Comparison of ENCODE assay signal across 21 cellular contexts in genomic region chr7:25647872-25648271, GRCh38.
DNase-seq lines count a peak whose midpoint lies in the region; ATAC-seq, FAIRE-seq and TF ChIP-seq lines count a peak whose summit lies in the region.
"Had no signal": no experiment of that assay in that cellular context is flagged by ENCODE, and none has a peak within 500 bp of the region (broad histone marks: within the 10 kb centered on the region; RNA-seq: fewer than 3 reads in every experiment).

No MANE protein-coding gene starts in this region.

- H3K4me2 ChIP-seq in K562 (ENCODE audit: insufficient read depth, low read length) (no peak overlapping the region), mesendoderm (ENCODE audit: low read length) (no peak overlapping the region)
- H3K4me2 ChIP-seq: A549 had no signal

- no peak for FAIRE-seq in K562 (lab: Jason Lieb, UNC)
- FAIRE-seq: A549, G401.6, GM12892, H1 had no signal

- H4K8ac ChIP-seq in mesendoderm (ENCODE audit: low read depth, low read length) = no peak overlapping the region

- H3K4me3 ChIP-seq in K562 (no peak overlapping the region), mesendoderm (ENCODE audit: low read length) (no peak overlapping the region)
- H3K4me3 ChIP-seq: A549, GM23248 had no signal

- H3K4ac ChIP-seq in mesendoderm (ENCODE audit: low read depth, low read length) = no peak overlapping the region

- H3K18ac ChIP-seq in mesendoderm (ENCODE audit: low read length) = no peak overlapping the region

- in situ Hi-C loops in K562 (cut with MboI) = no loop called here

- H2BK15ac ChIP-seq in mesendoderm (replicated peaks; ENCODE audit: low read depth) = no peak overlapping the region

- no peak overlapping the region for H2AK5ac ChIP-seq in mesendoderm (ENCODE audit: low read length)

- no peak overlapping the region for H2BK120ac ChIP-seq in mesendoderm (ENCODE audit: low read depth, low read length)

- no peak for TF ChIP-seq CTCF in K562 (IDR thresholded peaks at IDR 0.05 in 2 of 3, conservative IDR thresholded peaks at IDR 0.05 in 1 of 3; ENCODE audit: insufficient read depth in 2 of 3, low read depth in 1 of 3, low read length in 3 of 3)

- TF ChIP-seq POLR2A in K562 (conservative IDR thresholded peaks at IDR 0.05) = no peak

- H3K27ac ChIP-seq in K562 (ENCODE audit: extremely low read depth, low read depth, low read length) (no peak overlapping the region), mesendoderm (ENCODE audit: low read depth, low read length) (peak overlapping the region; percentile 64)
- H3K27ac ChIP-seq: A549, GM23248 had no signal

- no peaks in the 10 kb centered on the region for H3K36me3 ChIP-seq in K562 (ENCODE audit: control insufficient read depth, insufficient read depth, low read length)
- H3K36me3 ChIP-seq in mesendoderm (ENCODE audit: control insufficient read depth, insufficient read depth, low read length) = no peaks in the 10 kb centered on the region

- no peak overlapping the region for H3K56ac ChIP-seq in mesendoderm (ENCODE audit: low read length)

- H3K23ac ChIP-seq in mesendoderm (ENCODE audit: low read length) = no peak overlapping the region

- CTCF ChIA-PET in K562 (lab: Yijun Ruan, JAX; ENCODE audit: low intra/inter-chr PET ratio) = no interaction called here

- no peaks in the 10 kb centered on the region for H3K27me3 ChIP-seq in K562 (ENCODE audit: control insufficient read depth in 2 of 2, insufficient read depth in 2 of 2, low read length in 2 of 2)
- no peaks in the 10 kb centered on the region for H3K27me3 ChIP-seq in mesendoderm (ENCODE audit: insufficient read depth, low read length, poor library complexity)

- no peak overlapping the region for H4K5ac ChIP-seq in mesendoderm (ENCODE audit: low read length)

- ATAC-seq in K562 = no peak
- peak; percentile 50 for ATAC-seq in sciatic nerve
- ATAC-seq in HG03097 (IDR thresholded peaks at IDR 0.05; ENCODE audit: low FRiP score, unreplicated experiment) = no peak
- ATAC-seq: A549 had no signal

- no peaks in the 10 kb centered on the region for H3K79me1 ChIP-seq in mesendoderm (ENCODE audit: low read length)

- H3K9me3 ChIP-seq in K562 (replicated peaks; ENCODE audit: control insufficient read depth, insufficient read depth, low read depth, low read length) = no peaks in the 10 kb centered on the region
- H3K9me3 ChIP-seq: A549, Caco-2 had no signal

- no peak for TF ChIP-seq EP300 in K562 (IDR thresholded peaks at IDR 0.05; ENCODE audit: low read length)

- H3K9ac ChIP-seq in K562 (ENCODE audit: insufficient read depth in 1 of 2, low read depth in 2 of 2, low read length in 2 of 2) (no peak overlapping the region), mesendoderm (ENCODE audit: low read length) (no peak overlapping the region)
- H3K9ac ChIP-seq: GM23248 had no signal

- H2AFZ ChIP-seq in K562 (ENCODE audit: low read depth, low read length) = no peak overlapping the region
- H2AFZ ChIP-seq: GM23248 had no signal

- BruUV-seq in K562 (replicated peaks; lab: Mats Ljungman, UMichigan) = no TSS peak

- no peak for TF ChIP-seq RAD21 in K562 (CRISPR knock-in tag; conservative IDR thresholded peaks at IDR 0.05 in 1 of 2, IDR thresholded peaks at IDR 0.05 in 1 of 2)

- peak; percentile 14 for DNase-seq in OCI-M1 (lab: John Stamatoyannopoulos, UW)
- DNase-seq in K562 (ENCODE audit: extremely low read depth in 1 of 4, low spot score in 3 of 4) = peak in 1 of 4 experiments; percentile 16
- no peak for DNase-seq in mesendoderm
- no peak for DNase-seq in sciatic nerve (ENCODE audit: low spot score)
- no peak for DNase-seq in SK-N-DZ (ENCODE audit: low spot score)
- no peak for DNase-seq in T-helper 1 cell
- no peak for DNase-seq in OCI-M2 (lab: John Stamatoyannopoulos, UW; ENCODE audit: unreplicated experiment)
- DNase-seq: 8988T; C1 segment of cervical spinal cord; Caco-2; CD4-positive, alpha-beta memory T cell; DMS153; DND-41; GM23248; H7; HCEC 1CT had no signal

- no peaks in the 10 kb centered on the region for H4K20me1 ChIP-seq in K562 (replicated peaks; ENCODE audit: control insufficient read depth, insufficient read depth, low read length)

- POLR2A ChIA-PET in K562 (lab: Yijun Ruan, JAX) = no interaction called here

- intact Hi-C loops in K562 (cut with micrococcal nuclease) (no loop called here), sciatic nerve (cut with DNase I) (no loop called here)

- WGBS in K562 (ENCODE audit: insufficient coverage, low coverage, missing lambda C conversion rate) = 0% methylated on average over 2 of the region's 2 CpGs
- WGBS in mesendoderm (ENCODE audit: extremely low coverage, insufficient coverage, low lambda C conversion rate) = no CpG with 5 or more reads among the region's 2 CpGs

- H2BK5ac ChIP-seq in mesendoderm (ENCODE audit: low read length) = no peak overlapping the region

- H3K79me2 ChIP-seq in K562 (ENCODE audit: control insufficient read depth, insufficient read depth, low read length) (no peaks in the 10 kb centered on the region), mesendoderm (ENCODE audit: control insufficient read depth, insufficient read depth, low read length) (no peaks in the 10 kb centered on the region)

- peaks cover 0 to 29% of the 10 kb centered on the region in 2 experiments; a peak in 3 of 5 replicates for H3K4me1 ChIP-seq in K562 (replicated peaks in 1 of 2; ENCODE audit: control insufficient read depth in 2 of 2, insufficient read depth in 2 of 2, low read length in 2 of 2)
- H3K4me1 ChIP-seq in mesendoderm (ENCODE audit: control insufficient read depth, low read depth, low read length) = no peaks in the 10 kb centered on the region
- H3K4me1 ChIP-seq: A549, Caco-2 had no signal

- H3K9me1 ChIP-seq in K562 (ENCODE audit: control insufficient read depth, insufficient read depth, low read length) = no peaks in the 10 kb centered on the region

TF ChIP-seq in K562, 482 proteins besides CTCF, POLR2A, EP300 and RAD21 (continues in another document):
- TF ChIP-seq HMGN3 (IDR thresholded peaks at IDR 0.05; ENCODE audit: borderline replicate concordance, extremely low read depth, insufficient read length, low read depth, low read length) (no peak), ELK3 (CRISPR knock-in tag; IDR thresholded peaks at IDR 0.05) (no peak), BRD4 (IDR thresholded peaks at IDR 0.05) (no peak), CUX1 (CRISPR knock-in tag; IDR thresholded peaks at IDR 0.05) (no peak)
